Comparison of ENCODE assay signal across 27 cellular contexts in the genomic region with DNA sequence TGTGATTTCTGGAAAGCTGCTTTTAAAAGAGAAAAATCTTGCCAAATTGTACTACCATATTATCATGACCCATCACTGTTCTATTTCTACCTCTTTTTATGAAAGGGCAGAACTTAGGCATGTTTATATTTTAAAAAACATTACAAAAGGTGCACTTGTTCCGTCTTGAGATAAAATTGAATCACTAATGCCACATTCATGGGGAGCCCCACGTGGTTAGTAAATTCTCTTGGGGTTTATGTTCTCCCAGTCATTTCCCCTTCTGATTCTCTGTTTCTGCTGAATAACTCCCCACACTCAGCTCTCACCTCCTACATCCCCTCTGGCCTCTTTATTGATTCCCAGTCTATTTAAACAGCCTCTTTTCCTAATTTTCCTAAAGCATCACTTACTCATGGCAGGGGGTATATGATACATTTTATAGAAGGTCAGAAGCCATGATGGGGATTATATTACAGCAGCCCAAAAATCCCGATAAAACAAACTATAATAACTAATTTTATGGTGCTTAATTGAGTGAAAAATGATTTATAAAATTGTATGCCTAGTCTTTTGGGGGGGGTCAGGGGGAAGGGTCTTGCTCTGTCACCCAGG. TPM values are rescaled to one million over a fixed set of nuclear protein-coding genes. Genes with fewer than 3 reads are reported as not detected.
A peak's percentile ranks its signal among the peaks of the same experiment; 100 is the strongest.
DNase-seq lines count a peak whose midpoint lies in the region; ATAC-seq and TF ChIP-seq lines count a peak whose summit lies in the region.
"Had no signal": no experiment of that assay in that cellular context is flagged by ENCODE, and none has a peak within 500 bp of the region (broad histone marks: within the 10 kb centered on the region; RNA-seq: fewer than 3 reads in every experiment).

No MANE protein-coding gene starts in this region.

- H3K4me3 ChIP-seq in breast epithelium, result no peak overlapping the region
- H3K4me3 ChIP-seq: adrenal gland, body of pancreas, GM23338, SJCRH30, smooth muscle cell, testis had no signal

- in situ Hi-C loops in ACHN (cut with HindIII; ENCODE audit: low pct_ligation_motif_present, low pct_unique_long_range_greater_than_20kb, low sequenced_read_pairs), result no loop called here

- ATAC-seq in HG02610 (IDR thresholded peaks at IDR 0.05; ENCODE audit: unreplicated experiment) (peak; percentile 38), HG03135 (IDR thresholded peaks at IDR 0.05; ENCODE audit: unreplicated experiment) (no peak)
- ATAC-seq: activated T-helper 17 cell treated with anti-CD3 and anti-CD28 coated beads, Interleukin-2, amount 50 U/mL, for 72 hours; body of pancreas; esophagus mucosa; GM23338; stimulated activated naive CD8-positive, alpha-beta T cell treated with anti-CD3 and anti-CD28 coated beads, Interleukin-15, Interleukin-2, amounts not matched to agents 100 U/mL and 50 U/mL, for 24 hours had no signal

- H3K9me3 ChIP-seq in breast epithelium, result no peaks in the 10 kb centered on the region
- H3K9me3 ChIP-seq: adrenal gland, body of pancreas, SJCRH30, testis had no signal

- intact Hi-C loops in breast epithelium (cut with DNase I; ENCODE audit: low total_unique reads), result no loop called here

- no peak for TF ChIP-seq CTCF in breast epithelium (IDR thresholded peaks at IDR 0.05)

- DNase-seq in NCI-H748 (lab: John Stamatoyannopoulos, UW; ENCODE audit: unreplicated experiment), result peak; percentile 24
- DNase-seq in NCI-H748 treated with DMSO at 0.1 percent for 48 hours (lab: John Stamatoyannopoulos, UW), result no peak
- DNase-seq in NCI-H146 (lab: John Stamatoyannopoulos, UW), result peak; percentile 61
- DNase-seq in breast epithelium (ENCODE audit: low spot score in 2 of 2), result no peak
- no peak for DNase-seq in ACHN
- DNase-seq in NCI-H1930 (lab: John Stamatoyannopoulos, UW), result no peak
- DNase-seq: activated CD4-positive, alpha-beta T cell treated with anti-CD3 and anti-CD28 coated beads for 48 hours; activated naive CD4-positive, alpha-beta T cell treated with anti-CD3 and anti-CD28 coated beads, Interleukin-2, amount 10 ng/mL, durations not matched to agents 7 days and 5 days; adrenal gland; body of pancreas; CD4-positive, alpha-beta memory T cell; cerebellar nuclear complex; mesendoderm; NCI-H1092; NCI-H2029; right cardiac atrium; RPMI8226; stimulated activated naive CD8-positive, alpha-beta T cell treated with anti-CD3 and anti-CD28 coated beads, Interleukin-15, Interleukin-2, amounts not matched to agents 100 U/mL and 50 U/mL, for 24 hours; testis had no signal

- no peaks in the 10 kb centered on the region for H3K36me3 ChIP-seq in breast epithelium
- H3K36me3 ChIP-seq: adrenal gland, SJCRH30 had no signal

- no peak overlapping the region for H3K27ac ChIP-seq in breast epithelium
- H3K27ac ChIP-seq: adrenal gland, body of pancreas, parathyroid adenoma, SJCRH30, testis had no signal

- no peaks in the 10 kb centered on the region for H3K4me1 ChIP-seq in breast epithelium
- H3K4me1 ChIP-seq: adrenal gland, parathyroid adenoma, testis had no signal

- no peak for TF ChIP-seq POLR2A in breast epithelium (IDR thresholded peaks at IDR 0.05)

- H3K27me3 ChIP-seq in breast epithelium, result no peaks in the 10 kb centered on the region
- H3K27me3 ChIP-seq: adrenal gland, body of pancreas, SJCRH30, testis had no signal

RNA-seq across cellular contexts. Expression of gene VLDLR, which starts 19.7 kb away (rescaled TPM):
- total RNA-seq in breast epithelium, result 10 to 100 TPM in 1 of 3 donors, 1 to 10 TPM in 2; 6.7 to 11.7 (median 7.5) TPM

Comparison
In these comparisons a context has a peak if more than half of its experiments do, and no peak if none do; other contexts are left out.
1. DNase-seq: peak in NCI-H748 (single experiment) and NCI-H146 (single experiment); none in NCI-H748 treated with DMSO at 0.1 percent for 48 hours (single experiment), breast epithelium (0 of 2), ACHN (single experiment) and NCI-H1930 (0 of 2).